ENCODE assay signal across 8 cellular contexts in genomic region chr17:80008383-80008840, GRCh38. TPM values are rescaled to one million over a fixed set of nuclear protein-coding genes. Genes with fewer than 3 reads are reported as not detected.
DNase-seq lines count a peak whose midpoint lies in the region; ATAC-seq and TF ChIP-seq lines count a peak whose summit lies in the region.

No MANE protein-coding gene starts in this region.

- H2AFZ ChIP-seq in GM23248, result no peak overlapping the region

- no peak overlapping the region for H3K4me2 ChIP-seq in GM23248 (ENCODE audit: unreplicated experiment)

- H3K9me3 ChIP-seq in GM23248 (ENCODE audit: low read depth), result no peaks in the 10 kb centered on the region

- H3K4me3 ChIP-seq in GM23248 (no peak overlapping the region), cardiac fibroblast (replicated peaks in 1 of 2; ENCODE audit: low read depth in 2 of 2, low read length in 2 of 2) (no peak overlapping the region)

- H4K20me1 ChIP-seq in GM23248 (ENCODE audit: insufficient read depth), result no peaks in the 10 kb centered on the region

- H3K27me3 ChIP-seq in GM23248 (replicated peaks; ENCODE audit: insufficient read depth), result no peaks in the 10 kb centered on the region

- no peak overlapping the region for H3K27ac ChIP-seq in GM23248

- WGBS in GM23248 (ENCODE audit: low coverage in 1 of 2, low lambda C conversion rate in 2 of 2, missing lambda C conversion rate in 2 of 2), 2 experiments, result 11 to 14% methylated on average over 14 to 16 of the region's 17 CpGs

- DNase-seq in AG08395 (ENCODE audit: low spot score), result peak; percentile 92
- DNase-seq in GM23248, result peak; percentile 82
- peak; percentile 82 for DNase-seq in NCI-H2227 (lab: John Stamatoyannopoulos, UW; ENCODE audit: unreplicated experiment)
- peak; percentile 81 for DNase-seq in activated CD4-positive, CD25-positive, alpha-beta regulatory T cell treated with anti-CD3 and anti-CD28 coated beads, Interleukin-2, amount 50 U/mL, for 72 hours
- peak; percentile 63 to 65 for DNase-seq in cardiac fibroblast (ENCODE audit: low read depth in 2 of 2)
- DNase-seq in left kidney (ENCODE audit: low read depth, low spot score), result peak; percentile 84
- peak; percentile 33 to 72 (median 44) for DNase-seq in stimulated activated CD4-positive, alpha-beta T cell treated with anti-CD3 and anti-CD28 coated beads, TNF-alpha, amount 100 ng/mL, for 1 hour (ENCODE audit: low read depth in 3 of 3, low spot score in 1 of 3)

- H3F3A ChIP-seq in GM23248 (ENCODE audit: insufficient read depth), result no peaks in the 10 kb centered on the region

- H3K9me2 ChIP-seq in GM23248 (ENCODE audit: insufficient read depth), result no peaks in the 10 kb centered on the region

- no peaks in the 10 kb centered on the region for H3K79me2 ChIP-seq in GM23248 (ENCODE audit: insufficient read depth)

- no peaks in the 10 kb centered on the region; the same call in 1 of the 2 replicates for H3K36me3 ChIP-seq in GM23248 (ENCODE audit: low read depth)

- H3K4me1 ChIP-seq in GM23248 (ENCODE audit: insufficient read depth), result no peaks in the 10 kb centered on the region

- in situ Hi-C loops in GM23248 (cut with MboI), result no loop called here

- peak; percentile 96 for TF ChIP-seq CTCF in cardiac fibroblast (IDR thresholded peaks at IDR 0.05; ENCODE audit: low read depth, low read length)

- no peak overlapping the region for H3K9ac ChIP-seq in GM23248

- no peak for ATAC-seq in HG03354 (IDR thresholded peaks at IDR 0.05; ENCODE audit: poor library complexity, severe bottlenecking, unreplicated experiment)

RNA-seq across cellular contexts. Expression of gene TBC1D16, which starts 27.3 kb away (rescaled TPM):
- total RNA-seq in GM23248 (2014; rRNA removed; shearing (Covaris generic)), result 22.4 and 26.9 TPM in 2 replicates
- 8.1 and 9.2 TPM in 2 replicates for polyA plus RNA-seq in GM23248 (2016; fragmentation: Nextera tagmentation; extraction: Ambion mirVana)

RNA-seq across cellular contexts. Expression of gene CCDC40, which starts 28.0 kb away (rescaled TPM):
- total RNA-seq in GM23248 (2014; rRNA removed; shearing (Covaris generic)), result 2.9 and 3.0 TPM in 2 replicates
- polyA plus RNA-seq in GM23248 (2016; fragmentation: Nextera tagmentation; extraction: Ambion mirVana), result 2.3 and 2.4 TPM in 2 replicates
